14 cellular contexts compared by ENCODE assay signal in the genomic region with DNA sequence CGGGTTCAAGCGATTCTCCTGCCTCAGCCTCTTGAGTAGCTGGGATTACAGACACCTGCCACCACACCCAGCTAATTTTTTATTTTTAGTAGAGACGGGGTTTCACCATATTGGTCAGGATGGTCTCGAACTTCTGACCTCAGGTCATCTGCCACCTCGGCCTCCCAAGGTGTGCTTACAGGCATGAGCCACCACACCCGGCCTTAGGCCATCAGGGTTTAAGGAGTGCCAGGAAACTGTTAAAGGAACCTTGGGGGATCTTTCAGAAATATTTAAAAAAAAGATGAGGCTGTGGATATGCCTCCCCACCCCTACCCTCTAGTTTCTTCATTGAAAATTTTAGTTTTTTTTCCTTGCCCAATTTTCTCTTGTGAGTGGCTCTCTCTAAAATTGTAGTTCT. TPM values are rescaled to one million over a fixed set of nuclear protein-coding genes. Genes with fewer than 3 reads are reported as not detected.
DNase-seq lines count a peak whose midpoint lies in the region; ATAC-seq and TF ChIP-seq lines count a peak whose summit lies in the region.
"Had no signal": no experiment of that assay in that cellular context is flagged by ENCODE, and none has a peak within 500 bp of the region (broad histone marks: within the 10 kb centered on the region; RNA-seq: fewer than 3 reads in every experiment).

No MANE protein-coding gene starts in this region.

- DNase-seq in GM12865 (ENCODE audit: low read depth), result peak; percentile 62
- DNase-seq in WTC11 (ENCODE audit: low spot score), result no peak
- no peak for DNase-seq in naive B cell
- DNase-seq: BE2C; CD4-positive, alpha-beta memory T cell; DMS79; EL; H7 had no signal

- TF ChIP-seq CTCF in GM12865 (IDR thresholded peaks at IDR 0.05; ENCODE audit: insufficient read depth, low read depth, low read length, missing control alignments) (no peak), WTC11 (IDR thresholded peaks at IDR 0.05) (no peak)

- no peak overlapping the region for H3K4me3 ChIP-seq in GM12865 (ENCODE audit: low read depth, low read length)

- H3K36me3 Mint-ChIP-seq in IgD-negative memory B cell, result peaks cover 2% of the 10 kb centered on the region
- no peaks in the 10 kb centered on the region for H3K36me3 Mint-ChIP-seq in WTC11
- no peaks in the 10 kb centered on the region for H3K36me3 Mint-ChIP-seq in naive B cell
- H3K36me3 Mint-ChIP-seq: CD4-positive, alpha-beta memory T cell had no signal

- ATAC-seq in WTC11 (no peak), naive B cell (ENCODE audit: low read depth in 2 of 2) (no peak), GM18858 (IDR thresholded peaks at IDR 0.05; ENCODE audit: unreplicated experiment) (no peak), HG02588 (IDR thresholded peaks at IDR 0.05; ENCODE audit: unreplicated experiment) (no peak), GM21526 (IDR thresholded peaks at IDR 0.05; ENCODE audit: low FRiP score, unreplicated experiment) (no peak), HG02970 (IDR thresholded peaks at IDR 0.05; ENCODE audit: low FRiP score, unreplicated experiment) (no peak)

- H3K4me3 Mint-ChIP-seq in IgD-negative memory B cell (peak overlapping the region in 2 of 4 donors; percentile 94 to 95), WTC11 (no peak overlapping the region), naive B cell (peak overlapping the region in 6 of 8 donors; percentile 19 to 75 (median 64))
- H3K4me3 Mint-ChIP-seq: CD4-positive, alpha-beta memory T cell had no signal

- H3K27me3 Mint-ChIP-seq in IgD-negative memory B cell (peaks cover 3% of the 10 kb centered on the region), WTC11 (ENCODE audit: low read depth) (no peaks in the 10 kb centered on the region), naive B cell (no peaks in the 10 kb centered on the region)
- H3K27me3 Mint-ChIP-seq: CD4-positive, alpha-beta memory T cell had no signal

- CTCF ChIA-PET in WTC11 (lab: Charles Lee), result interaction anchor here (0.7 kb wide), 1 partner anchor 17 kb away, joined by 3 read pairs; no protein-coding TSS in a partner anchor

- POLR2A ChIA-PET in WTC11 (lab: Charles Lee), result no interaction called here

- H3K27ac Mint-ChIP-seq in IgD-negative memory B cell (peak overlapping the region; percentile 97 to 99 (median 99)), WTC11 (peak overlapping the region; percentile 70), naive B cell (peak overlapping the region in 5 of 6 donors; percentile 61 to 92 (median 89))
- H3K27ac Mint-ChIP-seq: CD4-positive, alpha-beta memory T cell had no signal

- H3K9me3 Mint-ChIP-seq in IgD-negative memory B cell (no peaks in the 10 kb centered on the region), WTC11 (no peaks in the 10 kb centered on the region), naive B cell (no peaks in the 10 kb centered on the region)
- H3K9me3 Mint-ChIP-seq: CD4-positive, alpha-beta memory T cell had no signal

- H3K4me1 Mint-ChIP-seq in IgD-negative memory B cell (peaks cover 30 to 44% (median 32%) of the 10 kb centered on the region in 3 donors), WTC11 (peaks cover 39% of the 10 kb centered on the region), naive B cell (peaks cover 21 to 44% (median 36%) of the 10 kb centered on the region in 3 donors)

TF ChIP-seq in WTC11, 78 proteins besides CTCF, POLR2A, EP300 and RAD21:
- no peak for TF ChIP-seq ZNF396 (CRISPR knock-in tag; IDR thresholded peaks at IDR 0.05; ENCODE audit: borderline replicate concordance)
- no peak for TF ChIP-seq ZNF121 (CRISPR knock-in tag; IDR thresholded peaks at IDR 0.05)
- TF ChIP-seq, protein P1, sequence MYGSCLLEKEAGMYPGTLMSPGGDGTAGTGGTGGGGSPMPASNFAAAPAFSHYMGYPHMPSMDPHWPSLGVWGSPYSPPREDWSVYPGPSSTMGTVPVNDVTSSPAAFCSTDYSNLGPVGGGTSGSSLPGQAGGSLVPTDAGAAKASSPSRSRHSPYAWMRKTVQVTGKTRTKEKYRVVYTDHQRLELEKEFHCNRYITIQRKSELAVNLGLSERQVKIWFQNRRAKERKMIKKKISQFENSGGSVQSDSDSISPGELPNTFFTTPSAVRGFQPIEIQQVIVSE (CRISPR knock-in tag; IDR thresholded peaks at IDR 0.05; ENCODE audit: borderline replicate concordance), result no peak
- no peak for TF ChIP-seq ZBTB21 (CRISPR knock-in tag; IDR thresholded peaks at IDR 0.05; ENCODE audit: borderline replicate concordance)
- no peak for TF ChIP-seq RELA (CRISPR knock-in tag; IDR thresholded peaks at IDR 0.05; ENCODE audit: borderline replicate concordance)
- TF ChIP-seq GABPB1 (CRISPR knock-in tag; IDR thresholded peaks at IDR 0.05), result no peak
- no peak for TF ChIP-seq ZNF317 (CRISPR knock-in tag; IDR thresholded peaks at IDR 0.05; ENCODE audit: borderline replicate concordance, low read depth)
- TF ChIP-seq ZNF219 (CRISPR knock-in tag; IDR thresholded peaks at IDR 0.05; ENCODE audit: borderline replicate concordance), result no peak
- TF ChIP-seq ZNF671 (CRISPR knock-in tag; IDR thresholded peaks at IDR 0.05), result no peak
- TF ChIP-seq ZNF232 (CRISPR knock-in tag; IDR thresholded peaks at IDR 0.05), result no peak
- no peak for TF ChIP-seq SP1 (CRISPR knock-in tag; conservative IDR thresholded peaks at IDR 0.05)
- TF ChIP-seq ZNF423 (CRISPR knock-in tag; IDR thresholded peaks at IDR 0.05), result no peak
- TF ChIP-seq, protein P2, sequence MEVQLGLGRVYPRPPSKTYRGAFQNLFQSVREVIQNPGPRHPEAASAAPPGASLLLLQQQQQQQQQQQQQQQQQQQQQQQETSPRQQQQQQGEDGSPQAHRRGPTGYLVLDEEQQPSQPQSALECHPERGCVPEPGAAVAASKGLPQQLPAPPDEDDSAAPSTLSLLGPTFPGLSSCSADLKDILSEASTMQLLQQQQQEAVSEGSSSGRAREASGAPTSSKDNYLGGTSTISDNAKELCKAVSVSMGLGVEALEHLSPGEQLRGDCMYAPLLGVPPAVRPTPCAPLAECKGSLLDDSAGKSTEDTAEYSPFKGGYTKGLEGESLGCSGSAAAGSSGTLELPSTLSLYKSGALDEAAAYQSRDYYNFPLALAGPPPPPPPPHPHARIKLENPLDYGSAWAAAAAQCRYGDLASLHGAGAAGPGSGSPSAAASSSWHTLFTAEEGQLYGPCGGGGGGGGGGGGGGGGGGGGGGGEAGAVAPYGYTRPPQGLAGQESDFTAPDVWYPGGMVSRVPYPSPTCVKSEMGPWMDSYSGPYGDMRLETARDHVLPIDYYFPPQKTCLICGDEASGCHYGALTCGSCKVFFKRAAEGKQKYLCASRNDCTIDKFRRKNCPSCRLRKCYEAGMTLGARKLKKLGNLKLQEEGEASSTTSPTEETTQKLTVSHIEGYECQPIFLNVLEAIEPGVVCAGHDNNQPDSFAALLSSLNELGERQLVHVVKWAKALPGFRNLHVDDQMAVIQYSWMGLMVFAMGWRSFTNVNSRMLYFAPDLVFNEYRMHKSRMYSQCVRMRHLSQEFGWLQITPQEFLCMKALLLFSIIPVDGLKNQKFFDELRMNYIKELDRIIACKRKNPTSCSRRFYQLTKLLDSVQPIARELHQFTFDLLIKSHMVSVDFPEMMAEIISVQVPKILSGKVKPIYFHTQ (CRISPR knock-in tag; IDR thresholded peaks at IDR 0.05), result no peak
- no peak for TF ChIP-seq ELF4 (CRISPR knock-in tag; IDR thresholded peaks at IDR 0.05; ENCODE audit: low read depth)
- TF ChIP-seq NFATC4 (CRISPR knock-in tag; IDR thresholded peaks at IDR 0.05), result no peak
- TF ChIP-seq TEAD4 (CRISPR knock-in tag; IDR thresholded peaks at IDR 0.05), result no peak
- no peak for TF ChIP-seq CREB1 (CRISPR knock-in tag; IDR thresholded peaks at IDR 0.05)
TF ChIP-seq in WTC11: peak in this region for 0.

RNA-seq across cellular contexts. Expression of gene UBE2G1, which starts 31.4 kb away (rescaled TPM):
- polyA plus RNA-seq in IgD-negative memory B cell, result 97.5 TPM
- total RNA-seq in WTC11 (2021), result 177 to 201 TPM (median 198 TPM) in 3 replicates
- polyA plus RNA-seq in naive B cell (ENCODE audit: low read depth in 6 of 6), result 10 to 100 TPM; 50.7 to 87.5 (median 59.0) TPM

RNA-seq across cellular contexts. Expression of gene SPNS3, which starts 35.9 kb away (rescaled TPM):
- polyA plus RNA-seq in IgD-negative memory B cell, result 0.94 TPM
- not detected in 3 replicates for total RNA-seq in WTC11 (2021)
- polyA plus RNA-seq in naive B cell (ENCODE audit: low read depth in 6 of 6), result 1 to 10 TPM in 2 of 6 donors, under 1 TPM in 3, not detected in 1; 0.36 to 1.3 (median 0.59) TPM
- total RNA-seq: H7, HepG2 had no signal
- polyA plus RNA-seq: HepG2 had no signal
